In genomic region chr1:15424146-15424667, GRCh38 we compare ENCODE assay signal across 1 cellular context.
A peak's percentile ranks its signal among the peaks of the same experiment; 100 is the strongest.
TF ChIP-seq lines count a peak whose summit lies in the region.

No MANE protein-coding gene starts in this region.

TF ChIP-seq in K562, 482 proteins besides CTCF, POLR2A, EP300 and RAD21 (continues in another document):
- TF ChIP-seq ZNF384 (IDR thresholded peaks at IDR 0.05; ENCODE audit: low read depth, low read length): peak; percentile 87
- TF ChIP-seq MEF2A (IDR thresholded peaks at IDR 0.05; ENCODE audit: control insufficient read depth, low read depth, low read length): 0 out of 2 replicates have a peak, but pooled peaks have one; percentile 17
- peak; percentile 69 for TF ChIP-seq NFIC (IDR thresholded peaks at IDR 0.05)
- no peak for TF ChIP-seq HNRNPL (IDR thresholded peaks at IDR 0.05; ENCODE audit: low read depth, low read length)
- TF ChIP-seq ZKSCAN8 (CRISPR knock-in tag; IDR thresholded peaks at IDR 0.05): 0 out of 2 replicates have a peak, but pooled peaks have one; percentile 37
- peak in 1 of 2 experiments; percentile 60; a peak in 1 of 4 replicates for TF ChIP-seq TBL1XR1 (IDR thresholded peaks at IDR 0.05; ENCODE audit: low read length in 2 of 2)
- TF ChIP-seq ARNT (IDR thresholded peaks at IDR 0.05): 0 out of 4 replicates have a peak, but pooled peaks of 1 of the 2 experiments have one; percentile 23
- peak; percentile 64; the same call in 1 of the 2 replicates for TF ChIP-seq SMARCE1 (IDR thresholded peaks at IDR 0.05)
- TF ChIP-seq SETDB1 (IDR thresholded peaks at IDR 0.05; ENCODE audit: low read length): no peak
- TF ChIP-seq TRIM24 (IDR thresholded peaks at IDR 0.05): peak; percentile 79
- peak; percentile 95 for TF ChIP-seq CBFA2T3 (IDR thresholded peaks at IDR 0.05)
- TF ChIP-seq NCOR1 (IDR thresholded peaks at IDR 0.05): peak; percentile 86
- TF ChIP-seq YY1 (IDR thresholded peaks at IDR 0.05; ENCODE audit: borderline replicate concordance in 1 of 3, control insufficient read depth in 1 of 3, extremely low read depth in 1 of 3, insufficient read depth in 3 of 3, insufficient read length in 1 of 3, insufficient replicate concordance in 2 of 3, low read depth in 1 of 3, low read length in 2 of 3): peak in 1 of 3 experiments; percentile 71
- TF ChIP-seq, protein P1, sequence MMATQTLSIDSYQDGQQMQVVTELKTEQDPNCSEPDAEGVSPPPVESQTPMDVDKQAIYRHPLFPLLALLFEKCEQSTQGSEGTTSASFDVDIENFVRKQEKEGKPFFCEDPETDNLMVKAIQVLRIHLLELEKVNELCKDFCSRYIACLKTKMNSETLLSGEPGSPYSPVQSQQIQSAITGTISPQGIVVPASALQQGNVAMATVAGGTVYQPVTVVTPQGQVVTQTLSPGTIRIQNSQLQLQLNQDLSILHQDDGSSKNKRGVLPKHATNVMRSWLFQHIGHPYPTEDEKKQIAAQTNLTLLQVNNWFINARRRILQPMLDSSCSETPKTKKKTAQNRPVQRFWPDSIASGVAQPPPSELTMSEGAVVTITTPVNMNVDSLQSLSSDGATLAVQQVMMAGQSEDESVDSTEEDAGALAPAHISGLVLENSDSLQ (IDR thresholded peaks at IDR 0.05): no peak
- TF ChIP-seq ZNF766 (CRISPR knock-in tag; conservative IDR thresholded peaks at IDR 0.05): 0 out of 2 replicates have a peak, but pooled peaks have one; percentile 33
- 0 out of 2 replicates have a peak, but pooled peaks have one; percentile 16 for TF ChIP-seq CREM (IDR thresholded peaks at IDR 0.05; ENCODE audit: low read depth)
- peak; percentile 76; the same call in 1 of the 2 replicates for TF ChIP-seq KLF1 (tag; IDR thresholded peaks at IDR 0.05)
- TF ChIP-seq LEF1 (IDR thresholded peaks at IDR 0.05): peak; percentile 46; the same call in 1 of the 2 replicates
- no peak for TF ChIP-seq GTF3C2 (IDR thresholded peaks at IDR 0.05; ENCODE audit: borderline replicate concordance, extremely low read depth, insufficient read length)
- TF ChIP-seq, protein P2, sequence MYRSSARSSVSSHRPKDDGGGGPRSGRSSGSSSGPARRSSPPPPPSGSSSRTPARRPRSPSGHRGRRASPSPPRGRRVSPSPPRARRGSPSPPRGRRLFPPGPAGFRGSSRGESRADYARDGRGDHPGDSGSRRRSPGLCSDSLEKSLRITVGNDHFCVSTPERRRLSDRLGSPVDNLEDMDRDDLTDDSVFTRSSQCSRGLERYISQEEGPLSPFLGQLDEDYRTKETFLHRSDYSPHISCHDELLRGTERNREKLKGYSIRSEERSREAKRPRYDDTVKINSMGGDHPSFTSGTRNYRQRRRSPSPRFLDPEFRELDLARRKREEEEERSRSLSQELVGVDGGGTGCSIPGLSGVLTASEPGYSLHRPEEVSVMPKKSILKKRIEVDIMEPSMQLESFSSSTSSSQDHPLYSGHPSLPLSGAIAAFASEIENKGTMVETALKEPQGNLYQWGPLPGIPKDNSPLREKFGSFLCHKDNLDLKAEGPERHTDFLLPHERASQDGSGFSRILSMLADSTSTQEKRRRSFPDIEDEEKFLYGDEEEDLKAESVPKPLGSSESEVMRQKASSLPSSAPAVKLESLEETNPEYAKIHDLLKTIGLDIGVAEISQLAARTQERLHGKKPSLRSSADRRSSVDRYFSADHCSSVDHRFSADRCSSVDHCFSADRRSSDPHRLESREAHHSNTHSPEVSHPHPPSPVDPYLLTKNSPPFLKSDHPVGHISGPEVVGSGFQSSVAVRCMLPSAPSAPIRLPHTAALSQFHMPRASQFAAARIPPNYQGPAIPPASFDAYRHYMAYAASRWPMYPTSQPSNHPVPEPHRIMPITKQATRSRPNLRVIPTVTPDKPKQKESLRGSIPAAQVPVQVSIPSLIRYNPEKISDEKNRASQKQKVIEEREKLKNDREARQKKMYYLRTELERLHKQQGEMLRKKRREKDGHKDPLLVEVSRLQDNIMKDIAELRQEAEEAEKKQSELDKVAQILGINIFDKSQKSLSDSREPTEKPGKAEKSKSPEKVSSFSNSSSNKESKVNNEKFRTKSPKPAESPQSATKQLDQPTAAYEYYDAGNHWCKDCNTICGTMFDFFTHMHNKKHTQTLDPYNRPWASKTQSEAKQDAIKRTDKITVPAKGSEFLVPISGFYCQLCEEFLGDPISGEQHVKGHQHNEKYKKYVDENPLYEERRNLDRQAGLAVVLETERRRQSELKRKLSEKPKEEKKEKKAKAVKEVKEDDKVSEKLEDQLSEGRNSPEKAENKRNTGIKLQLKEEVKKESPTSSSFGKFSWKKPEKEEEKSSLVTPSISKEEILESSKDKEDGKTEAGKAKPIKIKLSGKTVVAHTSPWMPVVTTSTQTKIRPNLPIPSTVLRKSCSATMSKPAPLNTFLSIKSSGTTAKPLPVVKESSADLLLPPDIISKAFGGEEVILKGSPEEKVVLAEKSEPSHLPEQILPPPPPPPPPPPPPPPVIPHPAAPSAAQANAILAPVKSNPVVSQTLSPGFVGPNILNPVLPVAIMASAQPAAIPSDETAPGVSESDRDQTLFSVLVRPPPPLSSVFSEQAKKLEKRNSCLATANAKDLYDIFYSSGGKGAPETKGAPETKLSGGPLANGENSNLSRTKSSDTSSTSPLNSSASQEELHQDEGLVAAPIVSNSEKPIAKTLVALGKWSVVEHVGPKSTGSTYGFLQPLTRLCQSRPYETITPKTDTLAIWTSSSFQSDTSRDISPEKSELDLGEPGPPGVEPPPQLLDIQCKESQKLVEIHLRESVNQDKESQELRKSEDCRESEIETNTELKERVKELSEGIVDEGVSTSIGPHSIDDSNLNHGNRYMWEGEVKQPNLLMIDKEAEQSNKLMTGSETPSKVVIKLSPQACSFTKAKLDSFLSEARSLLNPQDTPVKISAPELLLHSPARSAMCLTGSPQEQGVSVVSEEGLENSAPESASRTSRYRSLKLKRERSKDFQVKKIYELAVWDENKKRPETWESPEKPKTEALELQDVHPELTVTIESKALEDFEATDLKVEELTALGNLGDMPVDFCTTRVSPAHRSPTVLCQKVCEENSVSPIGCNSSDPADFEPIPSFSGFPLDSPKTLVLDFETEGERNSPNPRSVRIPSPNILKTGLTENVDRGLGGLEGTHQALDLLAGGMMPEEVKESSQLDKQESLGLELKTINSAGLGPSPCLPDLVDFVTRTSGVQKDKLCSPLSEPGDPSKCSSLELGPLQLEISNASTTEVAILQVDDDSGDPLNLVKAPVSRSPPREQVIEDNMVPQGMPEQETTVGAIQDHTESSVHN (IDR thresholded peaks at IDR 0.05; ENCODE audit: borderline replicate concordance in 1 of 2, low read depth in 1 of 2): no peak
- TF ChIP-seq ZC3H11A (IDR thresholded peaks at IDR 0.05; ENCODE audit: low read depth, low read length): no peak
- peak; percentile 89 for TF ChIP-seq ARID1B (IDR thresholded peaks at IDR 0.05)
- peak; percentile 52; the same call in 1 of the 2 replicates for TF ChIP-seq FOXA1 (IDR thresholded peaks at IDR 0.05; ENCODE audit: borderline replicate concordance)
- TF ChIP-seq, protein P3, sequence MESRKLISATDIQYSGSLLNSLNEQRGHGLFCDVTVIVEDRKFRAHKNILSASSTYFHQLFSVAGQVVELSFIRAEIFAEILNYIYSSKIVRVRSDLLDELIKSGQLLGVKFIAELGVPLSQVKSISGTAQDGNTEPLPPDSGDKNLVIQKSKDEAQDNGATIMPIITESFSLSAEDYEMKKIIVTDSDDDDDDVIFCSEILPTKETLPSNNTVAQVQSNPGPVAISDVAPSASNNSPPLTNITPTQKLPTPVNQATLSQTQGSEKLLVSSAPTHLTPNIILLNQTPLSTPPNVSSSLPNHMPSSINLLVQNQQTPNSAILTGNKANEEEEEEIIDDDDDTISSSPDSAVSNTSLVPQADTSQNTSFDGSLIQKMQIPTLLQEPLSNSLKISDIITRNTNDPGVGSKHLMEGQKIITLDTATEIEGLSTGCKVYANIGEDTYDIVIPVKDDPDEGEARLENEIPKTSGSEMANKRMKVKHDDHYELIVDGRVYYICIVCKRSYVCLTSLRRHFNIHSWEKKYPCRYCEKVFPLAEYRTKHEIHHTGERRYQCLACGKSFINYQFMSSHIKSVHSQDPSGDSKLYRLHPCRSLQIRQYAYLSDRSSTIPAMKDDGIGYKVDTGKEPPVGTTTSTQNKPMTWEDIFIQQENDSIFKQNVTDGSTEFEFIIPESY (CRISPR knock-in tag; IDR thresholded peaks at IDR 0.05): peak; percentile 63
- no peak for TF ChIP-seq HSF4 (CRISPR knock-in tag; IDR thresholded peaks at IDR 0.05; ENCODE audit: borderline replicate concordance)
- peak; percentile 54; the same call in 1 of the 2 replicates for TF ChIP-seq STAT5A (IDR thresholded peaks at IDR 0.05; ENCODE audit: borderline replicate concordance, low read length)
- TF ChIP-seq, protein P4, sequence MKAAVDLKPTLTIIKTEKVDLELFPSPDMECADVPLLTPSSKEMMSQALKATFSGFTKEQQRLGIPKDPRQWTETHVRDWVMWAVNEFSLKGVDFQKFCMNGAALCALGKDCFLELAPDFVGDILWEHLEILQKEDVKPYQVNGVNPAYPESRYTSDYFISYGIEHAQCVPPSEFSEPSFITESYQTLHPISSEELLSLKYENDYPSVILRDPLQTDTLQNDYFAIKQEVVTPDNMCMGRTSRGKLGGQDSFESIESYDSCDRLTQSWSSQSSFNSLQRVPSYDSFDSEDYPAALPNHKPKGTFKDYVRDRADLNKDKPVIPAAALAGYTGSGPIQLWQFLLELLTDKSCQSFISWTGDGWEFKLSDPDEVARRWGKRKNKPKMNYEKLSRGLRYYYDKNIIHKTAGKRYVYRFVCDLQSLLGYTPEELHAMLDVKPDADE (conservative IDR thresholded peaks at IDR 0.05; ENCODE audit: control insufficient read depth, low read depth, low read length): 0 out of 2 replicates have a peak, but pooled peaks have one; percentile 36
- peak; percentile 99 for TF ChIP-seq TFAP4 (CRISPR knock-in tag; IDR thresholded peaks at IDR 0.05; ENCODE audit: borderline replicate concordance)
- no peak for TF ChIP-seq ATF1 (CRISPR knock-in tag; IDR thresholded peaks at IDR 0.05)
- 0 out of 2 replicates have a peak, but pooled peaks have one; percentile 27 for TF ChIP-seq ATF1 (tag; IDR thresholded peaks at IDR 0.05)
- peak; percentile 82 for TF ChIP-seq MTA2 (IDR thresholded peaks at IDR 0.05; ENCODE audit: low read depth)
- no peak for TF ChIP-seq RERE (CRISPR knock-in tag; IDR thresholded peaks at IDR 0.05; ENCODE audit: borderline replicate concordance)
- TF ChIP-seq ZNF589 (CRISPR knock-in tag; IDR thresholded peaks at IDR 0.05; ENCODE audit: low read depth): peak; percentile 78; the same call in 1 of the 2 replicates
- TF ChIP-seq CCNT2 (IDR thresholded peaks at IDR 0.05; ENCODE audit: borderline replicate concordance, extremely low read depth, insufficient read length, low read depth, low read length): peak; percentile 11
- TF ChIP-seq MXI1 (IDR thresholded peaks at IDR 0.05; ENCODE audit: low read depth, low read length): no peak
